10 cellular contexts compared by ENCODE assay signal in the genomic region with DNA sequence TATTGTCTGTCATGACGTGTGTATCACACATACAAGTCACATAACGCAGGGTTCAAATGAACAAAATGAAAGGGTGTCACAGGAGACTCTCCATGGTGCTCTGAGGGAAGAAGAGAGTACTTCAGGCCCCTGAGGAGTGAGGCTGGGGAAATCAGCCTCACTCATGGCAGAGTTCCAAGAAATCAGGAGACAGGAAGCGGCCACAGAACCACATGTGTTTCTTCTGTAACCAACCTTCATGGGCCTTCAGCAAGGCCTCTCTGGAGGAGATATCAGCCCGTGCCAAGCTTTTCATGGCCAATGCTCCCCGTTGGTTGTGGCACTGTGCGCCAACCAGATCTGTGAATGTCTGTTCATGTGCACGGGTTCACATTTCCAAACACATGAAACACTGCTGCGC.
DNase-seq lines count a peak whose midpoint lies in the region; ATAC-seq, FAIRE-seq and TF ChIP-seq lines count a peak whose summit lies in the region.
"Had no signal": no experiment of that assay in that cellular context is flagged by ENCODE, and none has a peak within 500 bp of the region (broad histone marks: within the 10 kb centered on the region; RNA-seq: fewer than 3 reads in every experiment).

No MANE protein-coding gene starts in this region.

- H3K4me3 ChIP-seq in endothelial cell of umbilical vein (replicated peaks in 1 of 3; ENCODE audit: insufficient read depth in 1 of 3, low read depth in 1 of 3, low read length in 3 of 3) (no peak overlapping the region), upper lobe of right lung (no peak overlapping the region)
- H3K4me3 ChIP-seq: breast epithelium had no signal

- no peak overlapping the region for H2AFZ ChIP-seq in endothelial cell of umbilical vein (ENCODE audit: low read depth, low read length)

- H4K20me1 ChIP-seq in endothelial cell of umbilical vein (replicated peaks; ENCODE audit: control insufficient read depth, extremely low read depth, insufficient read depth, low read length), result no peaks in the 10 kb centered on the region

- H3K27me3 ChIP-seq in endothelial cell of umbilical vein (ENCODE audit: control insufficient read depth in 2 of 2, insufficient read depth in 2 of 2, low read length in 2 of 2) (no peaks in the 10 kb centered on the region), upper lobe of right lung (no peaks in the 10 kb centered on the region)
- H3K27me3 ChIP-seq: breast epithelium had no signal

- intact Hi-C loops in endothelial cell of umbilical vein (cut with micrococcal nuclease), result no loop called here
- intact Hi-C loops in upper lobe of right lung (cut with DNase I), result no loop called here

- ATAC-seq in upper lobe of right lung, result peak; percentile 62
- no peak for ATAC-seq in GM21526 (IDR thresholded peaks at IDR 0.05; ENCODE audit: low FRiP score, unreplicated experiment)
- ATAC-seq: HCT116 had no signal

- no peak overlapping the region for H3K9ac ChIP-seq in endothelial cell of umbilical vein (replicated peaks; ENCODE audit: extremely low read depth, insufficient read depth, low read length)

- no TSS peak for BruUV-seq in endothelial cell of umbilical vein (replicated peaks; lab: Mats Ljungman, UMichigan)

- H3K79me2 ChIP-seq in endothelial cell of umbilical vein (ENCODE audit: control insufficient read depth, insufficient read depth, low read length), result no peaks in the 10 kb centered on the region

- H3K4me1 ChIP-seq in endothelial cell of umbilical vein (ENCODE audit: control insufficient read depth, extremely low read depth, insufficient read depth, low read length) (no peaks in the 10 kb centered on the region), upper lobe of right lung (no peaks in the 10 kb centered on the region)
- H3K4me1 ChIP-seq: breast epithelium had no signal

- H3K27ac ChIP-seq in endothelial cell of umbilical vein (ENCODE audit: insufficient read depth, low read depth, low read length), result no peak overlapping the region
- no peak overlapping the region for H3K27ac ChIP-seq in upper lobe of right lung
- H3K27ac ChIP-seq: breast epithelium had no signal

- H3K9me1 ChIP-seq in endothelial cell of umbilical vein (replicated peaks; ENCODE audit: control insufficient read depth, extremely low read depth, insufficient read depth, low read length), result no peaks in the 10 kb centered on the region

- no peak overlapping the region for H3K4me2 ChIP-seq in endothelial cell of umbilical vein (ENCODE audit: insufficient read depth, low read length)

- H3K36me3 ChIP-seq in endothelial cell of umbilical vein (ENCODE audit: control insufficient read depth in 2 of 2, extremely low read depth in 1 of 2, insufficient read depth in 2 of 2, low read length in 2 of 2), result no peaks in the 10 kb centered on the region
- no peaks in the 10 kb centered on the region for H3K36me3 ChIP-seq in upper lobe of right lung
- H3K36me3 ChIP-seq: breast epithelium had no signal

- dilution Hi-C loops in endothelial cell of umbilical vein (cut with MboI; ENCODE audit: extremely low pct_ligation_motif_present, low sequenced_read_pairs), result no loop called here

- no peaks in the 10 kb centered on the region for H3K9me3 ChIP-seq in endothelial cell of umbilical vein (replicated peaks; ENCODE audit: control insufficient read depth, insufficient read depth, low read length)
- peaks cover 13% of the 10 kb centered on the region for H3K9me3 ChIP-seq in upper lobe of right lung

- peak; percentile 9 for DNase-seq in stimulated activated CD4-positive, alpha-beta T cell treated with anti-CD3 and anti-CD28 coated beads, Interleukin-15, amount 100 ng/mL, for 24 hours
- no peak for DNase-seq in stimulated activated CD4-positive, alpha-beta T cell treated with anti-CD3 and anti-CD28 coated beads, Interleukin-1b, Interleukin-23, amount 100 ng/mL, for 48 hours
- DNase-seq in OCI-M1 (lab: John Stamatoyannopoulos, UW) (peak; percentile 67), endothelial cell of umbilical vein (ENCODE audit: low read depth, low spot score) (peak; percentile 39), upper lobe of right lung (no peak), ecto neural progenitor cell (ENCODE audit: low spot score) (no peak), NCI-H1694 (lab: John Stamatoyannopoulos, UW) (no peak)

- no peak for TF ChIP-seq POLR2A in endothelial cell of umbilical vein (IDR thresholded peaks at IDR 0.05; ENCODE audit: low read depth, low read length)

- POLR2A ChIA-PET in endothelial cell of umbilical vein (lab: Charles Lee), result no interaction called here

- CTCF ChIA-PET in endothelial cell of umbilical vein (lab: Charles Lee), result no interaction called here

- no peak for TF ChIP-seq CTCF in endothelial cell of umbilical vein (IDR thresholded peaks at IDR 0.05; ENCODE audit: extremely low read depth in 1 of 2, insufficient read depth in 1 of 2, low read depth in 1 of 2, low read length in 2 of 2)
- TF ChIP-seq CTCF in upper lobe of right lung (IDR thresholded peaks at IDR 0.05), result no peak

- FAIRE-seq in endothelial cell of umbilical vein (lab: Jason Lieb, UNC), result no peak

TF ChIP-seq in endothelial cell of umbilical vein, 7 proteins besides CTCF, POLR2A, EP300 and RAD21:
- no peak for TF ChIP-seq MAX (IDR thresholded peaks at IDR 0.05; ENCODE audit: insufficient read depth, insufficient read length)
- no peak for TF ChIP-seq EZH2 (IDR thresholded peaks at IDR 0.05; ENCODE audit: borderline replicate concordance, low read depth, low read length, severe bottlenecking)
- no peak for TF ChIP-seq POLR2AphosphoS5 (IDR thresholded peaks at IDR 0.05; ENCODE audit: insufficient read depth, low read depth, low read length)
- TF ChIP-seq MYC (IDR thresholded peaks at IDR 0.05; ENCODE audit: low read depth, low read length), result no peak
- no peak for TF ChIP-seq JUN (IDR thresholded peaks at IDR 0.05; ENCODE audit: borderline replicate concordance, insufficient read depth, insufficient read length, low read depth)
- no peak for TF ChIP-seq GATA2 (IDR thresholded peaks at IDR 0.05; ENCODE audit: insufficient read depth, insufficient read length, low read depth, low read length)
- no peak for TF ChIP-seq FOS (IDR thresholded peaks at IDR 0.05; ENCODE audit: borderline replicate concordance, insufficient read depth, low read length)

Comparison
In these comparisons a context has a peak if more than half of its experiments do, and no peak if none do; other contexts are left out.
1. DNase-seq: peak in stimulated activated CD4-positive, alpha-beta T cell treated with anti-CD3 and anti-CD28 coated beads, Interleukin-15, amount 100 ng/mL, for 24 hours (single experiment), OCI-M1 (single experiment) and endothelial cell of umbilical vein (single experiment); none in stimulated activated CD4-positive, alpha-beta T cell treated with anti-CD3 and anti-CD28 coated beads, Interleukin-1b, Interleukin-23, amount 100 ng/mL, for 48 hours (single experiment), upper lobe of right lung (single experiment), ecto neural progenitor cell (single experiment) and NCI-H1694 (single experiment).